Comparison of ENCODE assay signal across 13 cellular contexts in genomic region chr2:44295636-44296359, GRCh38. TPM values are rescaled to one million over a fixed set of nuclear protein-coding genes. Genes with fewer than 3 reads are reported as not detected.
A peak's percentile ranks its signal among the peaks of the same experiment; 100 is the strongest.
DNase-seq lines count a peak whose midpoint lies in the region; FAIRE-seq and TF ChIP-seq lines count a peak whose summit lies in the region.
"Had no signal": no experiment of that assay in that cellular context is flagged by ENCODE, and none has a peak within 500 bp of the region (broad histone marks: within the 10 kb centered on the region; RNA-seq: fewer than 3 reads in every experiment).

No MANE protein-coding gene starts in this region.

- in situ Hi-C loops in SK-MEL-5 (cut with HindIII; ENCODE audit: low pct_unique_long_range_greater_than_20kb, low sequenced_read_pairs): no loop called here

- no peak for FAIRE-seq in kidney (lab: Jason Lieb, UNC)

- H3K4me1 ChIP-seq in kidney (ENCODE audit: control insufficient read depth in 1 of 2, insufficient read depth in 1 of 2, low read depth in 1 of 2, low read length in 2 of 2): peaks cover 30 to 39% of the 10 kb centered on the region in 2 donors

- intact Hi-C loops in kidney (cut with DNase I): no loop called here
- intact Hi-C loops in posterior cingulate gyrus (cut with DNase I): no loop called here

- H3K4me3 ChIP-seq in GM06990 (replicated peaks; ENCODE audit: low read depth, low read length) (no peak overlapping the region), kidney (ENCODE audit: low read length in 2 of 2) (peak overlapping the region in 1 of 2 donors; percentile 5), coronary artery (no peak overlapping the region)
- H3K4me3 ChIP-seq: heart left ventricle, SJSA1 had no signal

- H3K9me3 ChIP-seq in kidney (ENCODE audit: control insufficient read depth in 1 of 2, low read length in 2 of 2): no peaks in the 10 kb centered on the region
- H3K9me3 ChIP-seq: heart left ventricle, SJSA1 had no signal

- H3K27ac ChIP-seq in 22Rv1: peak overlapping the region; percentile 37
- peak overlapping the region; percentile 85 to 86 for H3K27ac ChIP-seq in kidney (ENCODE audit: low read depth in 2 of 2, low read length in 2 of 2)
- H3K27ac ChIP-seq in coronary artery: no peak overlapping the region
- H3K27ac ChIP-seq: heart left ventricle, SJSA1 had no signal

- no peaks in the 10 kb centered on the region for H3K27me3 ChIP-seq in GM06990 (replicated peaks; ENCODE audit: control insufficient read depth, insufficient read depth, low read length)
- H3K27me3 ChIP-seq: heart left ventricle, SJSA1 had no signal

- H3K9ac ChIP-seq in kidney (ENCODE audit: low read length in 2 of 2): peak overlapping the region in 1 of 2 donors; percentile 57

- H3K36me3 ChIP-seq in GM06990 (ENCODE audit: control insufficient read depth, insufficient read depth, low read length) (no peaks in the 10 kb centered on the region), kidney (ENCODE audit: control insufficient read depth in 1 of 2, insufficient read depth in 2 of 2, low read length in 2 of 2) (peaks cover 6 to 26% of the 10 kb centered on the region in 2 donors)
- H3K36me3 ChIP-seq: heart left ventricle, SJSA1 had no signal

- DNase-seq in GM06990 (ENCODE audit: extremely low read depth, insufficient read length): no peak
- DNase-seq in SK-MEL-5 (ENCODE audit: low read depth, low spot score): peak; percentile 22
- DNase-seq in kidney: no peak
- DNase-seq in coronary artery (ENCODE audit: low spot score): no peak
- no peak for DNase-seq in mucosa of gallbladder (ENCODE audit: low spot score)
- DNase-seq in NOMO-1 treated with dmso at 0.1 percent for 144 hours (lab: John Stamatoyannopoulos, UW; ENCODE audit: unreplicated experiment): no peak
- DNase-seq in posterior cingulate gyrus: no peak
- DNase-seq: activated CD4-positive, CD25-positive, alpha-beta regulatory T cell treated with anti-CD3 and anti-CD28 coated beads, Interleukin-2, amount 50 U/mL, for 72 hours; activated naive CD8-positive, alpha-beta T cell treated with anti-CD3 and anti-CD28 coated beads, Interleukin-2, amount 10 ng/mL, durations not matched to agents 7 days and 5 days; heart left ventricle had no signal

- TF ChIP-seq CTCF in 22Rv1 (IDR thresholded peaks at IDR 0.05): peak; percentile 14; the same call in 1 of the 2 replicates
- peak; percentile 23 for TF ChIP-seq CTCF in GM06990 (IDR thresholded peaks at IDR 0.05; ENCODE audit: insufficient read depth, low read length, poor library complexity, severe bottlenecking)
- no peak for TF ChIP-seq CTCF in kidney (IDR thresholded peaks at IDR 0.05; ENCODE audit: borderline replicate concordance, extremely low read depth, insufficient read depth)
- no peak for TF ChIP-seq CTCF in coronary artery (IDR thresholded peaks at IDR 0.05)

RNA-seq across cellular contexts. Expression of gene SLC3A1, which starts 20.5 kb away (rescaled TPM):
- total RNA-seq in SK-MEL-5 (2014; rRNA removed; shearing (Covaris generic)): 0.08 and 0.61 TPM in 2 replicates
- polyA plus RNA-seq in SK-MEL-5 (2015; cell fraction: cytosol; rRNA removed): not detected in 2 replicates
- 0.31 TPM in 1 of 2 replicates, not detected in the other for polyA plus RNA-seq in SK-MEL-5 (2015; cell fraction: nucleus; rRNA removed)
- total RNA-seq in kidney (241 TPM), mucosa of gallbladder (279 TPM)
- 435 TPM for polyA plus RNA-seq in kidney (ENCODE audit: insufficient read depth, low read depth, low replicate concordance)
- total RNA-seq: HT1080, SJSA1 had no signal

Comparison
In these comparisons a context has a peak if more than half of its experiments do, and no peak if none do; other contexts are left out.
1. H3K27ac ChIP-seq: peak in 22Rv1 (single experiment) and kidney (2 of 2); none in coronary artery (0 of 2).
2. CTCF ChIP-seq: peak in 22Rv1 (single experiment) and GM06990 (single experiment); none in kidney (single experiment) and coronary artery (single experiment).
3. RNA of gene SLC3A1, which starts 20.5 kb away (total RNA-seq): 279 TPM in mucosa of gallbladder (single experiment) and 241 TPM in kidney (single experiment); 0.08 to 0.61 TPM in SK-MEL-5; every median in the first group is over 100 times any median in the second.